Comparison of ENCODE assay signal across 1 cellular context in genomic region chr3:9879830-9880549, GRCh38.
TF ChIP-seq lines count a peak whose summit lies in the region.

Gene CIDEC, minus strand, starts transcription at chr3:9880253. Its CDS starts 1,767 bp downstream, at chr3:9878486.

TF ChIP-seq in GM12878, 131 proteins besides CTCF, POLR2A, EP300 and RAD21:
- TF ChIP-seq ATF2 (IDR thresholded peaks at IDR 0.05; ENCODE audit: low read length) (no peak), STAT3 (IDR thresholded peaks at IDR 0.05; ENCODE audit: low read depth, low read length) (no peak), PBX3 (IDR thresholded peaks at IDR 0.05; ENCODE audit: insufficient replicate concordance, low read depth, low read length) (no peak), FOS (IDR thresholded peaks at IDR 0.05; ENCODE audit: borderline replicate concordance, extremely low read depth, insufficient read length) (no peak), NFYA (IDR thresholded peaks at IDR 0.05; ENCODE audit: borderline replicate concordance, low read depth, low read length) (no peak), ZNF687 (IDR thresholded peaks at IDR 0.05) (peak; percentile 46; the same call in 1 of the 2 replicates), CBFB (IDR thresholded peaks at IDR 0.05; ENCODE audit: low read depth) (no peak), RUNX3 (IDR thresholded peaks at IDR 0.05; ENCODE audit: low read length) (no peak), POLR2AphosphoS5 (IDR thresholded peaks at IDR 0.05; ENCODE audit: low read length) (no peak), RELA (IDR thresholded peaks at IDR 0.05; ENCODE audit: borderline replicate concordance, partially characterized antibody) (peak; percentile 51), MYC (IDR thresholded peaks at IDR 0.05; ENCODE audit: insufficient read depth, insufficient read length, insufficient replicate concordance, low read length, severe bottlenecking) (no peak), SMAD5 (IDR thresholded peaks at IDR 0.05; ENCODE audit: low read depth) (no peak), SKIL (IDR thresholded peaks at IDR 0.05; ENCODE audit: low read depth, poor library complexity, severe bottlenecking) (no peak), KLF5 (IDR thresholded peaks at IDR 0.05; ENCODE audit: partially characterized antibody) (no peak), IKZF2 (IDR thresholded peaks at IDR 0.05) (no peak; a peak in 1 of 4 replicates)
